Comparison of ENCODE assay signal across 21 cellular contexts in genomic region chr22:42389137-42389536, GRCh38. TPM values are rescaled to one million over a fixed set of nuclear protein-coding genes. Genes with fewer than 3 reads are reported as not detected.
DNase-seq lines count a peak whose midpoint lies in the region; ATAC-seq, FAIRE-seq and TF ChIP-seq lines count a peak whose summit lies in the region.
"Had no signal": no experiment of that assay in that cellular context is flagged by ENCODE, and none has a peak within 500 bp of the region (broad histone marks: within the 10 kb centered on the region; RNA-seq: fewer than 3 reads in every experiment).

No MANE protein-coding gene starts in this region.

- H3K27ac ChIP-seq in HEK293 (ENCODE audit: extremely low read depth, low read depth, low read length) (no peak overlapping the region), H1 (ENCODE audit: low read depth, low read length) (no peak overlapping the region)
- H3K27ac ChIP-seq: GM23248 had no signal

- no peak overlapping the region for H2BK5ac ChIP-seq in H1 (ENCODE audit: low read depth, low read length)

- H3K9me3 ChIP-seq in HEK293 (ENCODE audit: control insufficient read depth, insufficient read depth, low read depth, low read length) (no peaks in the 10 kb centered on the region), H1 (ENCODE audit: insufficient read depth in 2 of 2, low read depth in 1 of 2, low read length in 1 of 2) (no peaks in the 10 kb centered on the region)

- H2AFZ ChIP-seq in H1 (ENCODE audit: low read length) = no peak overlapping the region
- H2AFZ ChIP-seq: GM23248 had no signal

- no peak overlapping the region for H3K4ac ChIP-seq in H1 (replicated peaks; ENCODE audit: insufficient read length, low read depth, low read length)

- peaks cover 0 to 5% (median 2%) of the 10 kb centered on the region in 4 experiments; a peak in 3 of 7 replicates for H3K27me3 ChIP-seq in H1 (replicated peaks in 1 of 4; ENCODE audit: control insufficient read depth in 3 of 4, extremely low read depth in 1 of 4, insufficient read depth in 3 of 4, low read length in 3 of 4)

- H3K4me1 Mint-ChIP-seq in nephron progenitor cell = peaks cover 19% of the 10 kb centered on the region
- H3K4me1 Mint-ChIP-seq: activated naive CD8-positive, alpha-beta T cell treated with anti-CD3 and anti-CD28 coated beads, Interleukin-2, amount 50 U/mL, for 24 hours; naive thymus-derived CD4-positive, alpha-beta T cell had no signal

- H3K4me1 ChIP-seq in HEK293 (ENCODE audit: control insufficient read depth, insufficient read depth, low read length) = no peaks in the 10 kb centered on the region
- peaks cover 0 to 7% (median 3%) of the 10 kb centered on the region in 4 experiments; a peak in 3 of 7 replicates for H3K4me1 ChIP-seq in H1 (replicated peaks in 1 of 4; ENCODE audit: control insufficient read depth in 3 of 4, insufficient read depth in 4 of 4, low read length in 3 of 4)

- H2BK15ac ChIP-seq in H1 (ENCODE audit: low read length) = no peak overlapping the region

- DNase-seq in COLO668 (lab: John Stamatoyannopoulos, UW; ENCODE audit: unreplicated experiment) (peak; percentile 67), NCI-H69 (lab: John Stamatoyannopoulos, UW) (peak; percentile 86), H1 (ENCODE audit: low read depth in 1 of 2, low spot score in 2 of 2) (no peak), nephron progenitor cell (no peak), cerebellar cortex (ENCODE audit: low spot score) (no peak), HCEC 1CT (no peak)
- DNase-seq: activated CD4-positive, CD25-positive, alpha-beta regulatory T cell; activated naive CD8-positive, alpha-beta T cell treated with anti-CD3 and anti-CD28 coated beads, Interleukin-2, amount 50 U/mL, for 24 hours; CD4-positive, alpha-beta T cell; central memory CD4-positive, alpha-beta T cell; EL; MM.1S; naive thymus-derived CD4-positive, alpha-beta T cell; stimulated activated CD4-positive, alpha-beta T cell treated with anti-CD3 and anti-CD28 coated beads, Interleukin-2, amount 100 ng/mL, for 48 hours; T-helper 17 cell had no signal

- H4K5ac ChIP-seq in H1 (ENCODE audit: insufficient read length, low read depth, low read length) = no peak overlapping the region

- no peaks in the 10 kb centered on the region for H3K36me3 Mint-ChIP-seq in nephron progenitor cell (ENCODE audit: low read depth)
- H3K36me3 Mint-ChIP-seq: naive thymus-derived CD4-positive, alpha-beta T cell had no signal

- no peak for TF ChIP-seq POLR2A in H1 (IDR thresholded peaks at IDR 0.05; ENCODE audit: control extremely low read depth in 1 of 2, low read depth in 2 of 2, low read length in 2 of 2)

- H3K14ac ChIP-seq in H1 (ENCODE audit: insufficient read length) = no peak overlapping the region

- H4K20me1 ChIP-seq in H1 (replicated peaks in 1 of 2; ENCODE audit: control insufficient read depth in 1 of 2, insufficient read depth in 2 of 2, low read length in 2 of 2) = no peaks in the 10 kb centered on the region

- H3K9me3 Mint-ChIP-seq in nephron progenitor cell = peaks cover 3% of the 10 kb centered on the region
- H3K9me3 Mint-ChIP-seq: activated naive CD8-positive, alpha-beta T cell treated with anti-CD3 and anti-CD28 coated beads, Interleukin-2, amount 50 U/mL, for 24 hours; activated T-helper 1 cell treated with anti-CD3 and anti-CD28 coated beads, Interleukin-12 subunit alpha, Interleukin-12 subunit beta, Interleukin-2, Interleukin-4 antibody, amounts not matched to agents 30 ng/mL and 10 ng/mL and 1 ng/mL, durations not matched to agents 14 hours and 24 hours and 36 hours; CD4-positive, alpha-beta T cell; naive thymus-derived CD4-positive, alpha-beta T cell had no signal

- 0 out of 4 replicates have a peak overlapping the region, but pooled peaks of 1 of the 2 experiments have one; percentile 5 for H3K4me2 ChIP-seq in H1 (ENCODE audit: insufficient read depth in 1 of 2, low read depth in 2 of 2, low read length in 2 of 2)

- no peak overlapping the region for H2AK5ac ChIP-seq in H1 (ENCODE audit: low read depth, low read length)

- CTCF ChIA-PET in HEK293 (lab: Yijun Ruan, JAX) = no interaction called here
- CTCF ChIA-PET in H1 (lab: Charles Lee; ENCODE audit: partially characterized antibody) = interaction anchor here (0.8 to 1.2 kb wide), 4 partner anchors 15 to 55 kb away, joined by 3 to 4 read pairs (median 4); no protein-coding TSS in a partner anchor

- H3K4me3 ChIP-seq in HEK293 (ENCODE audit: low read depth, low read length) (no peak overlapping the region), H1 (ENCODE audit: extremely low read depth in 1 of 4, insufficient read depth in 2 of 4, low read depth in 3 of 4, low read length in 4 of 4) (no peak overlapping the region)
- H3K4me3 ChIP-seq: GM23248, lung had no signal

- H4K8ac ChIP-seq in H1 (ENCODE audit: extremely low read depth, insufficient read depth, low read length) = no peak overlapping the region

- no peak overlapping the region for H3K27ac Mint-ChIP-seq in nephron progenitor cell
- H3K27ac Mint-ChIP-seq: activated naive CD8-positive, alpha-beta T cell treated with anti-CD3 and anti-CD28 coated beads, Interleukin-2, amount 50 U/mL, for 24 hours; activated T-helper 1 cell treated with anti-CD3 and anti-CD28 coated beads, Interleukin-12 subunit alpha, Interleukin-12 subunit beta, Interleukin-2, Interleukin-4 antibody, amounts not matched to agents 30 ng/mL and 10 ng/mL and 1 ng/mL, durations not matched to agents 14 hours and 24 hours and 36 hours; CD4-positive, alpha-beta T cell; naive thymus-derived CD4-positive, alpha-beta T cell; T-helper 17 cell had no signal

- no peak overlapping the region for H4K91ac ChIP-seq in H1 (replicated peaks; ENCODE audit: insufficient read length, low read length)

- no peak for TF ChIP-seq RAD21 in H1 (IDR thresholded peaks at IDR 0.05 in 1 of 2, conservative IDR thresholded peaks at IDR 0.05 in 1 of 2; ENCODE audit: low read depth in 2 of 2, low read length in 2 of 2)

- H3K18ac ChIP-seq in H1 (ENCODE audit: extremely low read depth, low read length) = no peak overlapping the region

- ATAC-seq in GM21390 (IDR thresholded peaks at IDR 0.05; ENCODE audit: unreplicated experiment) = no peak
- ATAC-seq: activated naive CD8-positive, alpha-beta T cell treated with anti-CD3 and anti-CD28 coated beads, Interleukin-2, amount 50 U/mL, for 24 hours; naive thymus-derived CD4-positive, alpha-beta T cell; T-helper 17 cell had no signal

- H3K23me2 ChIP-seq in H1 (ENCODE audit: low read depth, low read length) = no peaks in the 10 kb centered on the region

- H3K4me3 Mint-ChIP-seq in nephron progenitor cell = no peak overlapping the region
- H3K4me3 Mint-ChIP-seq: activated naive CD8-positive, alpha-beta T cell treated with anti-CD3 and anti-CD28 coated beads, Interleukin-2, amount 50 U/mL, for 24 hours; activated T-helper 1 cell treated with anti-CD3 and anti-CD28 coated beads, Interleukin-12 subunit alpha, Interleukin-12 subunit beta, Interleukin-2, Interleukin-4 antibody, amounts not matched to agents 30 ng/mL and 10 ng/mL and 1 ng/mL, durations not matched to agents 14 hours and 24 hours and 36 hours; CD4-positive, alpha-beta T cell; naive thymus-derived CD4-positive, alpha-beta T cell; T-helper 17 cell had no signal

- TF ChIP-seq EP300 in H1 (IDR thresholded peaks at IDR 0.05; ENCODE audit: borderline replicate concordance in 1 of 2, low read depth in 2 of 2, low read length in 2 of 2) = no peak

- H2BK12ac ChIP-seq in H1 (ENCODE audit: low read depth, low read length) = 0 out of 2 replicates have a peak overlapping the region, but pooled peaks have one; percentile 27

- no peak overlapping the region for H2BK120ac ChIP-seq in H1 (replicated peaks; ENCODE audit: low read depth, low read length)

- peaks cover 56% of the 10 kb centered on the region for H3K27me3 Mint-ChIP-seq in nephron progenitor cell (ENCODE audit: low read depth, poor library complexity)
- H3K27me3 Mint-ChIP-seq: CD4-positive, alpha-beta T cell had no signal

- H3K79me1 ChIP-seq in H1 (ENCODE audit: low read depth, low read length) = no peaks in the 10 kb centered on the region

- H3K9ac ChIP-seq in H1 (replicated peaks in 1 of 4; ENCODE audit: extremely low read depth in 1 of 4, low read depth in 3 of 4, low read length in 3 of 4) = no peak overlapping the region
- H3K9ac ChIP-seq: GM23248 had no signal

- TF ChIP-seq CTCF in HEK293 (tag by site-specific recombination; IDR thresholded peaks at IDR 0.05) = no peak
- no peak for TF ChIP-seq CTCF in H1 (IDR thresholded peaks at IDR 0.05; ENCODE audit: control extremely low read depth in 1 of 3, insufficient read depth in 1 of 3, low read depth in 1 of 3, low read length in 3 of 3)
- TF ChIP-seq CTCF in nephron progenitor cell (IDR thresholded peaks at IDR 0.05) = no peak

- no peak overlapping the region for H3K56ac ChIP-seq in H1 (replicated peaks; ENCODE audit: insufficient read length, low read depth, low read length)

- H3K36me3 ChIP-seq in HEK293 (ENCODE audit: control insufficient read depth in 2 of 2, insufficient read depth in 1 of 2, low read length in 2 of 2) (no peaks in the 10 kb centered on the region), H1 (ENCODE audit: control insufficient read depth in 2 of 4, insufficient read depth in 4 of 4, low read length in 3 of 4) (no peaks in the 10 kb centered on the region)

- no peaks in the 10 kb centered on the region for H3K79me2 ChIP-seq in H1 (ENCODE audit: control insufficient read depth in 1 of 2, insufficient read depth in 2 of 2, low read length in 2 of 2)

- no peak overlapping the region for H2BK20ac ChIP-seq in H1 (ENCODE audit: low read length)

- no peak overlapping the region for H3K23ac ChIP-seq in H1 (ENCODE audit: insufficient read length)

- WGBS in H1 (ENCODE audit: extremely low coverage in 1 of 2, insufficient coverage in 1 of 2, insufficient read length in 1 of 2, insufficient replicate concordance in 2 of 2, low coverage in 1 of 2, low lambda C conversion rate in 2 of 2, missing lambda C conversion rate in 1 of 2), 2 experiments = 92% methylated on average over 7 of the region's 7 CpGs; no CpG with 5 or more reads in 1 of the 2 experiments

- POLR2A ChIA-PET in HEK293 (lab: Yijun Ruan, JAX) = no interaction called here
- POLR2A ChIA-PET in H1 (lab: Charles Lee; ENCODE audit: partially characterized antibody) = interaction anchor here (0.6 to 1.5 kb wide), 3 partner anchors 12 to 59 kb away, joined by 3 read pairs; no protein-coding TSS in a partner anchor

- no peak for FAIRE-seq in H1 (lab: Jason Lieb, UNC)

TF ChIP-seq in H1, 55 proteins besides CTCF, POLR2A, EP300 and RAD21 (continues in another document):
- no peak for TF ChIP-seq HDAC2 (IDR thresholded peaks at IDR 0.05; ENCODE audit: borderline replicate concordance in 1 of 2, low read depth in 2 of 2, low read length in 2 of 2)
- TF ChIP-seq CEBPB (IDR thresholded peaks at IDR 0.05; ENCODE audit: low read depth, low read length) = no peak

RNA-seq across cellular contexts. Expression of gene NFAM1, which starts 43.1 kb away (rescaled TPM):
- total RNA-seq in H1 (2021; fragmentation: NEBNext Ultra II Directional; extraction: Animal tissue kit (Norgen Biotek cat#: 25700)) = 0.61 and 0.73 TPM in 2 replicates
- 0.50 and 0.62 TPM in 2 replicates for polyA plus RNA-seq in H1 (2011; rRNA removed)
- 0.37 TPM for polyA plus RNA-seq in H1 (2011; cell fraction: cytosol; rRNA removed)
- 0.54 TPM for polyA plus RNA-seq in H1 (2011; cell fraction: nucleus; rRNA removed)
- polyA plus RNA-seq in H1 (2012, experiment 1 of 2) = 0.80 to 1.1 TPM (median 0.92 TPM) in 4 replicates
- polyA plus RNA-seq in H1 (2012, experiment 2 of 2) = 0.64 TPM
- polyA plus RNA-seq in H1 (2013, experiment 1 of 2) = 0.26 TPM
- 0.35 TPM for polyA plus RNA-seq in H1 (2013, experiment 2 of 2)
- 0.54 and 0.59 TPM in 2 replicates for polyA minus RNA-seq in H1 (2011; rRNA and poly(A)+ RNA removed)
- polyA minus RNA-seq in H1 (2011; cell fraction: cytosol; rRNA and poly(A)+ RNA removed) = 0.51 TPM
- polyA minus RNA-seq in H1 (2011; cell fraction: nucleus; rRNA and poly(A)+ RNA removed) = 0.50 TPM
- total RNA-seq: GM23248 had no signal
- polyA plus RNA-seq: AG04450, GM23248 had no signal

Comparison
In these comparisons a context has a peak if more than half of its experiments do, and no peak if none do; other contexts are left out.
1. DNase-seq: peak in COLO668 (single experiment) and NCI-H69 (single experiment); none in H1 (0 of 2), nephron progenitor cell (single experiment), cerebellar cortex (single experiment) and HCEC 1CT (single experiment).